ENCODE assay signal across 11 cellular contexts in genomic region chr7:21526007-21526406, GRCh38. TPM values are rescaled to one million over a fixed set of nuclear protein-coding genes. Genes with fewer than 3 reads are reported as not detected.
DNase-seq lines count a peak whose midpoint lies in the region; ATAC-seq, FAIRE-seq and TF ChIP-seq lines count a peak whose summit lies in the region.
"Had no signal": no experiment of that assay in that cellular context is flagged by ENCODE, and none has a peak within 500 bp of the region (broad histone marks: within the 10 kb centered on the region; RNA-seq: fewer than 3 reads in every experiment).

No MANE protein-coding gene starts in this region.

- no peaks in the 10 kb centered on the region for H3K9me1 ChIP-seq in K562 (ENCODE audit: control insufficient read depth, insufficient read depth, low read length)

- H3K4me2 ChIP-seq in K562 (ENCODE audit: insufficient read depth, low read length), result no peak overlapping the region

- H3K9me3 ChIP-seq in K562 (replicated peaks; ENCODE audit: control insufficient read depth, insufficient read depth, low read depth, low read length) (no peaks in the 10 kb centered on the region), lower lobe of right lung (peaks cover 4% of the 10 kb centered on the region)

- H3K9me3 Mint-ChIP-seq in Calu3 (ENCODE audit: low read depth, unreplicated experiment), result peaks cover 4% of the 10 kb centered on the region

- TF ChIP-seq CTCF in Calu3 (IDR thresholded peaks at IDR 0.05; ENCODE audit: unreplicated experiment) (peak; percentile 33), K562 (IDR thresholded peaks at IDR 0.05 in 2 of 3, conservative IDR thresholded peaks at IDR 0.05 in 1 of 3; ENCODE audit: insufficient read depth in 2 of 3, low read depth in 1 of 3, low read length in 3 of 3) (peak in 2 of 3 experiments; percentile 32 to 37; a peak in 3 of 6 replicates), lower lobe of right lung (IDR thresholded peaks at IDR 0.05) (peak; percentile 40)

- H3K4me1 Mint-ChIP-seq in Calu3 (ENCODE audit: low read depth, unreplicated experiment), result no peaks in the 10 kb centered on the region

- TF ChIP-seq EP300 in K562 (IDR thresholded peaks at IDR 0.05; ENCODE audit: low read length), result no peak

- H3K36me3 Mint-ChIP-seq in Calu3 (ENCODE audit: insufficient read depth, unreplicated experiment), result no peaks in the 10 kb centered on the region

- ATAC-seq in K562 (no peak), lower lobe of right lung (no peak), GM18868 (IDR thresholded peaks at IDR 0.05; ENCODE audit: unreplicated experiment) (no peak), GM18909 (IDR thresholded peaks at IDR 0.05; ENCODE audit: poor library complexity, unreplicated experiment) (no peak)

- no peak overlapping the region for H3K4me3 Mint-ChIP-seq in Calu3 (ENCODE audit: low read depth, unreplicated experiment)

- no peak overlapping the region for H3K9ac ChIP-seq in K562 (ENCODE audit: insufficient read depth in 1 of 2, low read depth in 2 of 2, low read length in 2 of 2)

- H3K27ac ChIP-seq in K562 (ENCODE audit: extremely low read depth, low read depth, low read length) (no peak overlapping the region), lower lobe of right lung (no peak overlapping the region)
- H3K27ac ChIP-seq: coronary artery had no signal

- H3K27me3 ChIP-seq in K562 (ENCODE audit: control insufficient read depth in 2 of 2, insufficient read depth in 2 of 2, low read length in 2 of 2), result no peaks in the 10 kb centered on the region
- H3K27me3 ChIP-seq in lower lobe of right lung (ENCODE audit: low read depth), result no peaks in the 10 kb centered on the region

- no peaks in the 10 kb centered on the region for H4K20me1 ChIP-seq in K562 (replicated peaks; ENCODE audit: control insufficient read depth, insufficient read depth, low read length)

- TF ChIP-seq POLR2A in K562 (conservative IDR thresholded peaks at IDR 0.05), result no peak

- H3K4me3 ChIP-seq in K562, result no peak overlapping the region
- H3K4me3 ChIP-seq in lower lobe of right lung, result no peak overlapping the region
- H3K4me3 ChIP-seq: coronary artery had no signal

- in situ Hi-C loops in KBM-7 (cut with MboI; ENCODE audit: low pct_unique_long_range_greater_than_20kb, low sequenced_read_pairs) (no loop called here), K562 (cut with MboI) (no loop called here)

- FAIRE-seq in K562 (lab: Jason Lieb, UNC), result no peak

- TF ChIP-seq RAD21 in K562 (CRISPR knock-in tag; conservative IDR thresholded peaks at IDR 0.05 in 1 of 2, IDR thresholded peaks at IDR 0.05 in 1 of 2), result peak; percentile 28 to 44

- H3K79me2 ChIP-seq in K562 (ENCODE audit: control insufficient read depth, insufficient read depth, low read length), result no peaks in the 10 kb centered on the region

- POLR2A ChIA-PET in K562 (lab: Yijun Ruan, JAX), result no interaction called here

- no peaks in the 10 kb centered on the region for H3K4me1 ChIP-seq in K562 (replicated peaks in 1 of 2; ENCODE audit: control insufficient read depth in 2 of 2, insufficient read depth in 2 of 2, low read length in 2 of 2)
- H3K4me1 ChIP-seq in lower lobe of right lung, result no peaks in the 10 kb centered on the region

- H3K27ac Mint-ChIP-seq in Calu3 (ENCODE audit: unreplicated experiment), result no peak overlapping the region

- H3K36me3 ChIP-seq in K562 (ENCODE audit: control insufficient read depth, insufficient read depth, low read length) (no peaks in the 10 kb centered on the region), lower lobe of right lung (no peaks in the 10 kb centered on the region)

- no peak overlapping the region for H2AFZ ChIP-seq in K562 (ENCODE audit: low read depth, low read length)

- DNase-seq in Calu3 (no peak), KBM-7 (peak; percentile 27), K562 (ENCODE audit: extremely low read depth in 1 of 4, low spot score in 3 of 4) (peak in 1 of 4 experiments; percentile 18), lower lobe of right lung (no peak), SHP77 treated with DMSO at 0.1 percent for 48 hours (lab: John Stamatoyannopoulos, UW) (no peak)
- no peak for DNase-seq in activated T-cell treated with anti-CD3 and anti-CD28 coated beads, Interleukin-2, amount 50 U/mL, for 48 hours
- DNase-seq: activated CD8-positive, alpha-beta memory T cell treated with anti-CD3 and anti-CD28 coated beads for 24 hours; NCI-H446 treated with DMSO at 0.1 percent for 48 hours had no signal

- CTCF ChIA-PET in Calu3 (lab: Charles Lee) (no interaction called here), K562 (lab: Yijun Ruan, JAX; ENCODE audit: low intra/inter-chr PET ratio) (no interaction called here)

- intact Hi-C loops in Calu3 (cut with micrococcal nuclease; ENCODE audit: unreplicated experiment) (no loop called here), K562 (cut with micrococcal nuclease) (no loop called here), lower lobe of right lung (cut with DNase I) (no loop called here)

- no TSS peak for BruUV-seq in Calu3 (replicated peaks; lab: Mats Ljungman, UMichigan)
- BruUV-seq in K562 (replicated peaks; lab: Mats Ljungman, UMichigan), result no TSS peak

- peaks cover 17% of the 10 kb centered on the region for H3K27me3 Mint-ChIP-seq in Calu3 (ENCODE audit: unreplicated experiment)

TF ChIP-seq in K562, 482 proteins besides CTCF, POLR2A, EP300 and RAD21:
- TF ChIP-seq E2F5 (CRISPR knock-in tag; IDR thresholded peaks at IDR 0.05), result no peak
- TF ChIP-seq OTX1 (CRISPR knock-in tag; IDR thresholded peaks at IDR 0.05), result no peak
- no peak for TF ChIP-seq ZBTB26 (CRISPR knock-in tag; IDR thresholded peaks at IDR 0.05)
- TF ChIP-seq DLX4 (CRISPR knock-in tag; IDR thresholded peaks at IDR 0.05), result no peak
- TF ChIP-seq ZNF324 (CRISPR knock-in tag; IDR thresholded peaks at IDR 0.05), result no peak
- TF ChIP-seq MCM2 (IDR thresholded peaks at IDR 0.05; ENCODE audit: low read depth), result no peak

RNA-seq across cellular contexts. Expression of gene DNAH11, which starts 16.8 kb away (rescaled TPM):
- 1.6 and 1.9 TPM in 2 replicates for total RNA-seq in Calu3 (2022)
- total RNA-seq in K562 (2011; cell fraction: chromatin; rRNA removed; ENCODE audit: low replicate concordance), result 0.04 TPM in 1 of 2 replicates, not detected in the other
- not detected in 2 replicates for total RNA-seq in K562 (2011; cell fraction: nucleolus; rRNA removed)
- total RNA-seq in K562 (2011; cell fraction: nucleoplasm; rRNA removed), result not detected in 2 replicates
- total RNA-seq in K562 (2014; rRNA removed), result not detected in 2 replicates
- total RNA-seq in K562 (2014; rRNA removed; fragmentation: Illumina TruSeq; extraction: Trizol), result not detected in 2 replicates
- under 0.01 and 0.15 TPM in 2 replicates for total RNA-seq in K562 (2015; rRNA removed; fragmentation: Illumina TruSeq; extraction: Trizol)
- 0.02 TPM in 1 of 2 replicates, not detected in the other for total RNA-seq in K562 (2021)
- under 0.01 TPM in 1 of 2 replicates, not detected in the other for polyA plus RNA-seq in K562 (2011; rRNA removed)
- not detected in 2 replicates for polyA plus RNA-seq in K562 (2011; cell fraction: cytosol; rRNA removed)
- polyA plus RNA-seq in K562 (2011; cell fraction: nucleus; rRNA removed), result 0.01 TPM in 1 of 2 replicates, not detected in the other
- 0.21 TPM in 1 of 2 replicates, not detected in the other for polyA plus RNA-seq in K562 (2012)
- polyA plus RNA-seq in K562 (2014; fragmentation: Illumina TruSeq; extraction: Trizol), result not detected in 2 replicates
- polyA plus RNA-seq in K562 (2014; fragmentation: Nextera tagmentation; extraction: Ambion mirVana), result not detected
- not detected in 2 replicates for polyA plus RNA-seq in K562 (2014; rRNA removed)
- polyA minus RNA-seq in K562 (2011; rRNA and poly(A)+ RNA removed), result 0.04 TPM in 1 of 2 replicates, not detected in the other
- not detected in 2 replicates for polyA minus RNA-seq in K562 (2011; cell fraction: cytosol; rRNA and poly(A)+ RNA removed)
- polyA minus RNA-seq in K562 (2011; cell fraction: nucleus; rRNA and poly(A)+ RNA removed), result not detected in 2 replicates
- total RNA-seq in lower lobe of right lung, result 8.9 TPM
